1 cellular context compared by ENCODE assay signal in genomic region chr15:67825880-67826716, GRCh38.
TF ChIP-seq lines count a peak whose summit lies in the region.

No MANE protein-coding gene starts in this region.

TF ChIP-seq in IMR-90, 13 proteins besides CTCF, POLR2A, EP300 and RAD21:
- TF ChIP-seq CHD1 (IDR thresholded peaks at IDR 0.05; ENCODE audit: low read depth, low read length) (no peak), NFE2L2 (IDR thresholded peaks at IDR 0.05; ENCODE audit: low read depth, low read length) (no peak), MAFK (IDR thresholded peaks at IDR 0.05; ENCODE audit: low read depth, low read length) (no peak), MXI1 (IDR thresholded peaks at IDR 0.05; ENCODE audit: borderline replicate concordance, low read depth, low read length) (no peak), CEBPB (IDR thresholded peaks at IDR 0.05; ENCODE audit: low read depth, low read length) (no peak), SMC3 (IDR thresholded peaks at IDR 0.05; ENCODE audit: low read depth, low read length) (no peak), RFX5 (IDR thresholded peaks at IDR 0.05; ENCODE audit: low read depth, low read length) (no peak), MAZ (IDR thresholded peaks at IDR 0.05; ENCODE audit: borderline replicate concordance, low read depth, low read length) (no peak), RCOR1 (IDR thresholded peaks at IDR 0.05; ENCODE audit: insufficient replicate concordance, low read length) (no peak), FOS (IDR thresholded peaks at IDR 0.05; ENCODE audit: low read depth, low read length) (no peak), BHLHE40 (IDR thresholded peaks at IDR 0.05; ENCODE audit: low read depth, low read length) (no peak)
TF ChIP-seq in IMR-90: peak in this region for 0.
